Comparison of ENCODE assay signal across 1 cellular context in genomic region chr2:96447726-96448125, GRCh38.
TF ChIP-seq lines count a peak whose summit lies in the region.

No MANE protein-coding gene starts in this region.

TF ChIP-seq in GM23338, 12 proteins besides CTCF, POLR2A, EP300 and RAD21:
- no peak for TF ChIP-seq EZH2phosphoT487 (IDR thresholded peaks at IDR 0.05; ENCODE audit: unreplicated experiment)
- no peak for TF ChIP-seq NANOG (IDR thresholded peaks at IDR 0.05; ENCODE audit: borderline replicate concordance)
- no peak for TF ChIP-seq CREB1 (CRISPR knock-in tag; IDR thresholded peaks at IDR 0.05; ENCODE audit: low read depth)
- TF ChIP-seq ZNF462 (CRISPR knock-in tag; IDR thresholded peaks at IDR 0.05), result no peak
- no peak for TF ChIP-seq STAT1 (IDR thresholded peaks at IDR 0.05; ENCODE audit: unreplicated experiment)
- TF ChIP-seq ZNF114 (CRISPR knock-in tag; IDR thresholded peaks at IDR 0.05), result no peak
- no peak for TF ChIP-seq REST (IDR thresholded peaks at IDR 0.05; ENCODE audit: unreplicated experiment)
- no peak for TF ChIP-seq ETS1 (IDR thresholded peaks at IDR 0.05)
- TF ChIP-seq EZH2 (IDR thresholded peaks at IDR 0.05; ENCODE audit: low read depth, unreplicated experiment), result no peak
- no peak for TF ChIP-seq POLR2AphosphoS5 (IDR thresholded peaks at IDR 0.05; ENCODE audit: low read depth)
- no peak for TF ChIP-seq ZNF331 (CRISPR knock-in tag; IDR thresholded peaks at IDR 0.05; ENCODE audit: low read depth)
- no peak for TF ChIP-seq JUNB (IDR thresholded peaks at IDR 0.05; ENCODE audit: unreplicated experiment)
